In the genomic region with DNA sequence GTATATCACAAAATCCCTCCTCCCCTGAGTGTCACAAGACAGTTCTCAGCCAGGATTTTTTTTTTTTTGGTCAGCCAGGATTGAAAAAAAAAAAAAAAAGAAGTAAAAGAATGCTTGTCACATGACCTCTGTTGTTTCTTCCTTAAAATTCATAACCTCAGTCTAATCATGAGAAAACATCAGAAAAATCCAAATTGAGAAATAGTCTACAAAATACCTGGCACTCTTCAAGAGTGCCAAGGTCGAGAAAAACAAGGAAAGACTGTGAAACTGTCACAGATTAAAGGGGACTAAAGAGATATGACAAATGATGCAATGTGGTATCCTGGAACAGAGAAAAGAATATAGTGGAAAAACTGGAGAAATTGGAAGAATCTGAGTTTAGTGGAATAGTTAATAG, we compare ENCODE assay signal across 2 cellular contexts.
TF ChIP-seq lines count a peak whose summit lies in the region.

No MANE protein-coding gene starts in this region.

TF ChIP-seq in SK-N-SH, 30 proteins besides CTCF, POLR2A, EP300 and RAD21 (continued from another document):
- TF ChIP-seq, protein P1, sequence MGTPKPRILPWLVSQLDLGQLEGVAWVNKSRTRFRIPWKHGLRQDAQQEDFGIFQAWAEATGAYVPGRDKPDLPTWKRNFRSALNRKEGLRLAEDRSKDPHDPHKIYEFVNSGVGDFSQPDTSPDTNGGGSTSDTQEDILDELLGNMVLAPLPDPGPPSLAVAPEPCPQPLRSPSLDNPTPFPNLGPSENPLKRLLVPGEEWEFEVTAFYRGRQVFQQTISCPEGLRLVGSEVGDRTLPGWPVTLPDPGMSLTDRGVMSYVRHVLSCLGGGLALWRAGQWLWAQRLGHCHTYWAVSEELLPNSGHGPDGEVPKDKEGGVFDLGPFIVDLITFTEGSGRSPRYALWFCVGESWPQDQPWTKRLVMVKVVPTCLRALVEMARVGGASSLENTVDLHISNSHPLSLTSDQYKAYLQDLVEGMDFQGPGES (IDR thresholded peaks at IDR 0.05; ENCODE audit: low read depth, low read length): no peak
- TF ChIP-seq RFX5 (IDR thresholded peaks at IDR 0.05; ENCODE audit: low read length) (no peak), POLR2AphosphoS5 (IDR thresholded peaks at IDR 0.05; ENCODE audit: low read depth, low read length) (no peak), NRF1 (IDR thresholded peaks at IDR 0.05; ENCODE audit: low read depth, low read length) (no peak), NFIC (IDR thresholded peaks at IDR 0.05; ENCODE audit: borderline replicate concordance) (no peak), GATA2 (CRISPR knock-in tag; IDR thresholded peaks at IDR 0.05) (no peak), TEAD4 (IDR thresholded peaks at IDR 0.05; ENCODE audit: borderline replicate concordance, insufficient read depth) (no peak), TCF12 (IDR thresholded peaks at IDR 0.05) (no peak), EZH2phosphoT487 (IDR thresholded peaks at IDR 0.05; ENCODE audit: borderline replicate concordance, low read depth) (no peak), FOXJ3 (CRISPR knock-in tag; IDR thresholded peaks at IDR 0.05) (no peak), FOSL2 (IDR thresholded peaks at IDR 0.05; ENCODE audit: borderline replicate concordance, low read depth) (no peak), ELF1 (IDR thresholded peaks at IDR 0.05) (no peak)
- TF ChIP-seq, protein P2, sequence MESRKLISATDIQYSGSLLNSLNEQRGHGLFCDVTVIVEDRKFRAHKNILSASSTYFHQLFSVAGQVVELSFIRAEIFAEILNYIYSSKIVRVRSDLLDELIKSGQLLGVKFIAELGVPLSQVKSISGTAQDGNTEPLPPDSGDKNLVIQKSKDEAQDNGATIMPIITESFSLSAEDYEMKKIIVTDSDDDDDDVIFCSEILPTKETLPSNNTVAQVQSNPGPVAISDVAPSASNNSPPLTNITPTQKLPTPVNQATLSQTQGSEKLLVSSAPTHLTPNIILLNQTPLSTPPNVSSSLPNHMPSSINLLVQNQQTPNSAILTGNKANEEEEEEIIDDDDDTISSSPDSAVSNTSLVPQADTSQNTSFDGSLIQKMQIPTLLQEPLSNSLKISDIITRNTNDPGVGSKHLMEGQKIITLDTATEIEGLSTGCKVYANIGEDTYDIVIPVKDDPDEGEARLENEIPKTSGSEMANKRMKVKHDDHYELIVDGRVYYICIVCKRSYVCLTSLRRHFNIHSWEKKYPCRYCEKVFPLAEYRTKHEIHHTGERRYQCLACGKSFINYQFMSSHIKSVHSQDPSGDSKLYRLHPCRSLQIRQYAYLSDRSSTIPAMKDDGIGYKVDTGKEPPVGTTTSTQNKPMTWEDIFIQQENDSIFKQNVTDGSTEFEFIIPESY (IDR thresholded peaks at IDR 0.05; ENCODE audit: borderline replicate concordance, low read depth): no peak
TF ChIP-seq in SK-N-SH: peak in this region for 0.

TF ChIP-seq in HepG2, 621 proteins besides CTCF, POLR2A, EP300 and RAD21 (continued from another document and continues in another):
- TF ChIP-seq, protein P3, sequence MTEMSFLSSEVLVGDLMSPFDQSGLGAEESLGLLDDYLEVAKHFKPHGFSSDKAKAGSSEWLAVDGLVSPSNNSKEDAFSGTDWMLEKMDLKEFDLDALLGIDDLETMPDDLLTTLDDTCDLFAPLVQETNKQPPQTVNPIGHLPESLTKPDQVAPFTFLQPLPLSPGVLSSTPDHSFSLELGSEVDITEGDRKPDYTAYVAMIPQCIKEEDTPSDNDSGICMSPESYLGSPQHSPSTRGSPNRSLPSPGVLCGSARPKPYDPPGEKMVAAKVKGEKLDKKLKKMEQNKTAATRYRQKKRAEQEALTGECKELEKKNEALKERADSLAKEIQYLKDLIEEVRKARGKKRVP (CRISPR knock-in tag; IDR thresholded peaks at IDR 0.05): peak in 1 of 2 experiments; percentile 93; a peak in 2 of 4 replicates
- TF ChIP-seq ZSCAN29 (CRISPR knock-in tag; conservative IDR thresholded peaks at IDR 0.05): no peak
- TF ChIP-seq, protein P4, sequence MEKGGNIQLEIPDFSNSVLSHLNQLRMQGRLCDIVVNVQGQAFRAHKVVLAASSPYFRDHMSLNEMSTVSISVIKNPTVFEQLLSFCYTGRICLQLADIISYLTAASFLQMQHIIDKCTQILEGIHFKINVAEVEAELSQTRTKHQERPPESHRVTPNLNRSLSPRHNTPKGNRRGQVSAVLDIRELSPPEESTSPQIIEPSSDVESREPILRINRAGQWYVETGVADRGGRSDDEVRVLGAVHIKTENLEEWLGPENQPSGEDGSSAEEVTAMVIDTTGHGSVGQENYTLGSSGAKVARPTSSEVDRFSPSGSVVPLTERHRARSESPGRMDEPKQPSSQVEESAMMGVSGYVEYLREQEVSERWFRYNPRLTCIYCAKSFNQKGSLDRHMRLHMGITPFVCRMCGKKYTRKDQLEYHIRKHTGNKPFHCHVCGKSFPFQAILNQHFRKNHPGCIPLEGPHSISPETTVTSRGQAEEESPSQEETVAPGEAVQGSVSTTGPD (CRISPR knock-in tag; IDR thresholded peaks at IDR 0.05): no peak
- TF ChIP-seq ELF3 (CRISPR knock-in tag; IDR thresholded peaks at IDR 0.05): 0 out of 2 replicates have a peak, but pooled peaks have one; percentile 39
- peak; percentile 73 for TF ChIP-seq ISL2 (CRISPR knock-in tag; IDR thresholded peaks at IDR 0.05)
- TF ChIP-seq KAT2B (IDR thresholded peaks at IDR 0.05; ENCODE audit: borderline replicate concordance, low read depth, low read length): no peak
- no peak for TF ChIP-seq ARNT (IDR thresholded peaks at IDR 0.05)
- TF ChIP-seq EHMT2 (IDR thresholded peaks at IDR 0.05; ENCODE audit: borderline replicate concordance, low read depth, low read length): no peak
- TF ChIP-seq, protein P5, sequence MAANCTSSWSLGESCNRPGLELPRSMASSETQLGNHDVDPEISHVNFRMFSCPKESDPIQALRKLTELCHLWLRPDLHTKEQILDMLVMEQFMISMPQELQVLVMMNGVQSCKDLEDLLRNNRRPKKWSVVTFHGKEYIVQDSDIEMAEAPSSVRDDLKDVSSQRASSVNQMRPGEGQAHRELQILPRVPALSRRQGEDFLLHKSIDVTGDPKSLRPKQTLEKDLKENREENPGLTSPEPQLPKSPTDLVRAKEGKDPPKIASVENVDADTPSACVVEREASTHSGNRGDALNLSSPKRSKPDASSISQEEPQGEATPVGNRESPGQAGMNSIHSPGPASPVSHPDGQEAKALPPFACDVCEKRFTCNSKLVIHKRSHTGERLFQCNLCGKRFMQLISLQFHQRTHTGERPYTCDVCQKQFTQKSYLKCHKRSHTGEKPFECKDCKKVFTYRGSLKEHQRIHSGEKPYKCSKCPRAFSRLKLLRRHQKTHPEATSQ (CRISPR knock-in tag; IDR thresholded peaks at IDR 0.05; ENCODE audit: borderline replicate concordance): no peak
- TF ChIP-seq SOX13 (IDR thresholded peaks at IDR 0.05): no peak
- peak in 1 of 2 experiments; percentile 88; a peak in 2 of 4 replicates for TF ChIP-seq SOX13 (CRISPR knock-in tag; conservative IDR thresholded peaks at IDR 0.05 in 1 of 2, IDR thresholded peaks at IDR 0.05 in 1 of 2)
- TF ChIP-seq, protein P6, sequence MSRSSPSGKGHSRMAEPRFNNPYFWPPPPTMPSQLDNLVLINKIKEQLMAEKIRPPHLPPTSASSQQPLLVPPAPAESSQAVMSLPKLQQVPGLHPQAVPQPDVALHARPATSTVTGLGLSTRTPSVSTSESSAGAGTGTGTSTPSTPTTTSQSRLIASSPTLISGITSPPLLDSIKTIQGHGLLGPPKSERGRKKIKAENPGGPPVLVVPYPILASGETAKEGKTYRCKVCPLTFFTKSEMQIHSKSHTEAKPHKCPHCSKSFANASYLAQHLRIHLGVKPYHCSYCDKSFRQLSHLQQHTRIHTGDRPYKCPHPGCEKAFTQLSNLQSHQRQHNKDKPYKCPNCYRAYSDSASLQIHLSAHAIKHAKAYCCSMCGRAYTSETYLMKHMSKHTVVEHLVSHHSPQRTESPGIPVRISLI (CRISPR knock-in tag; IDR thresholded peaks at IDR 0.05; ENCODE audit: borderline replicate concordance): peak; percentile 85
- TF ChIP-seq GABPA (IDR thresholded peaks at IDR 0.05; ENCODE audit: low read depth, low read length): no peak
- no peak for TF ChIP-seq GABPA (CRISPR knock-in tag; IDR thresholded peaks at IDR 0.05; ENCODE audit: low read depth)
- no peak for TF ChIP-seq FOXP1 (IDR thresholded peaks at IDR 0.05)
- TF ChIP-seq FOXP1 (CRISPR knock-in tag; IDR thresholded peaks at IDR 0.05): no peak
- TF ChIP-seq SMYD3 (CRISPR knock-in tag; IDR thresholded peaks at IDR 0.05): no peak
- TF ChIP-seq NKX3-1 (CRISPR knock-in tag; IDR thresholded peaks at IDR 0.05): no peak
- TF ChIP-seq KDM2A (CRISPR knock-in tag; IDR thresholded peaks at IDR 0.05; ENCODE audit: borderline replicate concordance, low read depth): no peak
- TF ChIP-seq TMF1 (CRISPR knock-in tag; IDR thresholded peaks at IDR 0.05; ENCODE audit: low read depth): no peak
- TF ChIP-seq, protein P7, sequence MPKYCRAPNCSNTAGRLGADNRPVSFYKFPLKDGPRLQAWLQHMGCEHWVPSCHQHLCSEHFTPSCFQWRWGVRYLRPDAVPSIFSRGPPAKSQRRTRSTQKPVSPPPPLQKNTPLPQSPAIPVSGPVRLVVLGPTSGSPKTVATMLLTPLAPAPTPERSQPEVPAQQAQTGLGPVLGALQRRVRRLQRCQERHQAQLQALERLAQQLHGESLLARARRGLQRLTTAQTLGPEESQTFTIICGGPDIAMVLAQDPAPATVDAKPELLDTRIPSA (CRISPR knock-in tag; IDR thresholded peaks at IDR 0.05; ENCODE audit: borderline replicate concordance): no peak
- TF ChIP-seq, protein P8, sequence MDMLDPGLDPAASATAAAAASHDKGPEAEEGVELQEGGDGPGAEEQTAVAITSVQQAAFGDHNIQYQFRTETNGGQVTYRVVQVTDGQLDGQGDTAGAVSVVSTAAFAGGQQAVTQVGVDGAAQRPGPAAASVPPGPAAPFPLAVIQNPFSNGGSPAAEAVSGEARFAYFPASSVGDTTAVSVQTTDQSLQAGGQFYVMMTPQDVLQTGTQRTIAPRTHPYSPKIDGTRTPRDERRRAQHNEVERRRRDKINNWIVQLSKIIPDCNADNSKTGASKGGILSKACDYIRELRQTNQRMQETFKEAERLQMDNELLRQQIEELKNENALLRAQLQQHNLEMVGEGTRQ (IDR thresholded peaks at IDR 0.05; ENCODE audit: low read depth, low read length): no peak
- TF ChIP-seq, protein P8 (CRISPR knock-in tag; IDR thresholded peaks at IDR 0.05; ENCODE audit: borderline replicate concordance): peak; percentile 76; the same call in 1 of the 2 replicates
- TF ChIP-seq PHF20 (CRISPR knock-in tag; IDR thresholded peaks at IDR 0.05): no peak
- TF ChIP-seq, protein P9, sequence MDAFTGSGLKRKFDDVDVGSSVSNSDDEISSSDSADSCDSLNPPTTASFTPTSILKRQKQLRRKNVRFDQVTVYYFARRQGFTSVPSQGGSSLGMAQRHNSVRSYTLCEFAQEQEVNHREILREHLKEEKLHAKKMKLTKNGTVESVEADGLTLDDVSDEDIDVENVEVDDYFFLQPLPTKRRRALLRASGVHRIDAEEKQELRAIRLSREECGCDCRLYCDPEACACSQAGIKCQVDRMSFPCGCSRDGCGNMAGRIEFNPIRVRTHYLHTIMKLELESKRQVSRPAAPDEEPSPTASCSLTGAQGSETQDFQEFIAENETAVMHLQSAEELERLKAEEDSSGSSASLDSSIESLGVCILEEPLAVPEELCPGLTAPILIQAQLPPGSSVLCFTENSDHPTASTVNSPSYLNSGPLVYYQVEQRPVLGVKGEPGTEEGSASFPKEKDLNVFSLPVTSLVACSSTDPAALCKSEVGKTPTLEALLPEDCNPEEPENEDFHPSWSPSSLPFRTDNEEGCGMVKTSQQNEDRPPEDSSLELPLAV (CRISPR knock-in tag; conservative IDR thresholded peaks at IDR 0.05; ENCODE audit: low read depth): no peak
- no peak for TF ChIP-seq ARID2 (CRISPR knock-in tag; IDR thresholded peaks at IDR 0.05; ENCODE audit: borderline replicate concordance)
- TF ChIP-seq JARID2 (CRISPR knock-in tag; IDR thresholded peaks at IDR 0.05; ENCODE audit: insufficient replicate concordance): no peak
- no peak for TF ChIP-seq SMAD9 (CRISPR knock-in tag; IDR thresholded peaks at IDR 0.05)
- no peak for TF ChIP-seq KAT7 (CRISPR knock-in tag; IDR thresholded peaks at IDR 0.05; ENCODE audit: borderline replicate concordance)
- TF ChIP-seq SAP130 (CRISPR knock-in tag; IDR thresholded peaks at IDR 0.05; ENCODE audit: low read depth): peak; percentile 51
- no peak for TF ChIP-seq SALL2 (CRISPR knock-in tag; IDR thresholded peaks at IDR 0.05)
- TF ChIP-seq RCOR2 (CRISPR knock-in tag; IDR thresholded peaks at IDR 0.05): no peak
- no peak for TF ChIP-seq ZSCAN22 (CRISPR knock-in tag; IDR thresholded peaks at IDR 0.05)
- no peak for TF ChIP-seq SMARCC2 (IDR thresholded peaks at IDR 0.05)
- TF ChIP-seq SOX6 (IDR thresholded peaks at IDR 0.05): no peak
- TF ChIP-seq SOX6 (CRISPR knock-in tag; IDR thresholded peaks at IDR 0.05): peak; percentile 82
- TF ChIP-seq ZNF709 (CRISPR knock-in tag; IDR thresholded peaks at IDR 0.05): no peak
- TF ChIP-seq, protein P10, sequence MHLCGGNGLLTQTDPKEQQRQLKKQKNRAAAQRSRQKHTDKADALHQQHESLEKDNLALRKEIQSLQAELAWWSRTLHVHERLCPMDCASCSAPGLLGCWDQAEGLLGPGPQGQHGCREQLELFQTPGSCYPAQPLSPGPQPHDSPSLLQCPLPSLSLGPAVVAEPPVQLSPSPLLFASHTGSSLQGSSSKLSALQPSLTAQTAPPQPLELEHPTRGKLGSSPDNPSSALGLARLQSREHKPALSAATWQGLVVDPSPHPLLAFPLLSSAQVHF (CRISPR knock-in tag; IDR thresholded peaks at IDR 0.05): no peak
- peak; percentile 86 for TF ChIP-seq CEBPG (CRISPR knock-in tag; IDR thresholded peaks at IDR 0.05)
- TF ChIP-seq, protein P11, sequence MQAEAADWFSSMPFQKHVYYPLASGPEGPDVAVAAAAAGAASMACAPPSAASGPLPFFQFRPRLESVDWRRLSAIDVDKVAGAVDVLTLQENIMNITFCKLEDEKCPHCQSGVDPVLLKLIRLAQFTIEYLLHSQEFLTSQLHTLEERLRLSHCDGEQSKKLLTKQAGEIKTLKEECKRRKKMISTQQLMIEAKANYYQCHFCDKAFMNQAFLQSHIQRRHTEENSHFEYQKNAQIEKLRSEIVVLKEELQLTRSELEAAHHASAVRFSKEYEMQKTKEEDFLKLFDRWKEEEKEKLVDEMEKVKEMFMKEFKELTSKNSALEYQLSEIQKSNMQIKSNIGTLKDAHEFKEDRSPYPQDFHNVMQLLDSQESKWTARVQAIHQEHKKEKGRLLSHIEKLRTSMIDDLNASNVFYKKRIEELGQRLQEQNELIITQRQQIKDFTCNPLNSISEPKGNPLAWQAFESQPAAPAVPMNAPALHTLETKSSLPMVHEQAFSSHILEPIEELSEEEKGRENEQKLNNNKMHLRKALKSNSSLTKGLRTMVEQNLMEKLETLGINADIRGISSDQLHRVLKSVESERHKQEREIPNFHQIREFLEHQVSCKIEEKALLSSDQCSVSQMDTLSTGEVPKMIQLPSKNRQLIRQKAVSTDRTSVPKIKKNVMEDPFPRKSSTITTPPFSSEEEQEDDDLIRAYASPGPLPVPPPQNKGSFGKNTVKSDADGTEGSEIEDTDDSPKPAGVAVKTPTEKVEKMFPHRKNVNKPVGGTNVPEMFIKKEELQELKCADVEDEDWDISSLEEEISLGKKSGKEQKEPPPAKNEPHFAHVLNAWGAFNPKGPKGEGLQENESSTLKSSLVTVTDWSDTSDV (CRISPR knock-in tag; IDR thresholded peaks at IDR 0.05): no peak
- TF ChIP-seq ZNF230 (CRISPR knock-in tag; IDR thresholded peaks at IDR 0.05): no peak
- peak; percentile 56 for TF ChIP-seq NR2F6 (IDR thresholded peaks at IDR 0.05)
- TF ChIP-seq NR2F6 (CRISPR knock-in tag; IDR thresholded peaks at IDR 0.05): no peak
- TF ChIP-seq GATA4 (IDR thresholded peaks at IDR 0.05; ENCODE audit: borderline replicate concordance, low read depth): peak; percentile 28; the same call in 1 of the 2 replicates
